28 cellular contexts compared by ENCODE assay signal in genomic region chr7:94578615-94579014, GRCh38.
DNase-seq lines count a peak whose midpoint lies in the region; ATAC-seq and TF ChIP-seq lines count a peak whose summit lies in the region.
"Had no signal": no experiment of that assay in that cellular context is flagged by ENCODE, and none has a peak within 500 bp of the region (broad histone marks: within the 10 kb centered on the region; RNA-seq: fewer than 3 reads in every experiment).

No MANE protein-coding gene starts in this region.

- ATAC-seq in foreskin keratinocyte = no peak
- ATAC-seq in HG02763 (IDR thresholded peaks at IDR 0.05; ENCODE audit: unreplicated experiment) = no peak
- ATAC-seq: activated CD4-positive, CD25-positive, alpha-beta regulatory T cell treated with anti-CD3 and anti-CD28 coated beads, Interleukin-2, amount 50 U/mL, for 24 hours; activated CD8-positive, alpha-beta T cell treated with anti-CD3 and anti-CD28 coated beads for 36 hours; activated naive CD8-positive, alpha-beta T cell treated with anti-CD3 and anti-CD28 coated beads, Interleukin-2, amount 50 U/mL, for 24 hours; naive thymus-derived CD4-positive, alpha-beta T cell; psoas muscle; stimulated activated memory B cell treated with anti-CD40 and anti-IgM and Interleukin-4, amounts not matched to agents 10 μg/mL and 1 μg/mL and 100 μg/mL, for 72 hours had no signal

- no peaks in the 10 kb centered on the region for H3K27me3 ChIP-seq in foreskin keratinocyte
- H3K27me3 ChIP-seq: suprapubic skin had no signal

- H3K4me3 Mint-ChIP-seq in activated naive CD8-positive, alpha-beta T cell treated with anti-CD3 and anti-CD28 coated beads for 36 hours = no peak overlapping the region
- H3K4me3 Mint-ChIP-seq: activated CD8-positive, alpha-beta T cell treated with anti-CD3 and anti-CD28 coated beads for 36 hours; activated naive CD8-positive, alpha-beta T cell treated with anti-CD3 and anti-CD28 coated beads, Interleukin-2, amount 50 U/mL, for 24 hours; H9; naive thymus-derived CD4-positive, alpha-beta T cell; stimulated activated memory B cell treated with anti-CD40 and anti-IgM and Interleukin-4, amounts not matched to agents 10 μg/mL and 1 μg/mL and 100 μg/mL, for 72 hours had no signal

- DNase-seq in A172 (ENCODE audit: low spot score) (peak; percentile 11), HPDE6-E6E7 (ENCODE audit: extremely low spot score) (peak; percentile 4), NCI-H2196 treated with DMSO at 0.1 percent for 48 hours (lab: John Stamatoyannopoulos, UW; ENCODE audit: unreplicated experiment) (peak; percentile 4), foreskin keratinocyte (peak; percentile 13 to 36), AG08396 (ENCODE audit: low spot score) (no peak), NCI-H146 (lab: John Stamatoyannopoulos, UW) (no peak)
- DNase-seq in activated naive CD8-positive, alpha-beta T cell treated with anti-CD3 and anti-CD28 coated beads for 36 hours = no peak
- DNase-seq: activated CD8-positive, alpha-beta T cell treated with anti-CD3 and anti-CD28 coated beads for 36 hours; activated effector memory CD4-positive, alpha-beta T cell treated with anti-CD3 and anti-CD28 coated beads, Interleukin-2, amount 50 U/mL, for 16 hours; activated naive CD8-positive, alpha-beta T cell treated with anti-CD3 and anti-CD28 coated beads, Interleukin-2, amount 50 U/mL, for 24 hours; C1 segment of cervical spinal cord; Caco-2; EL; H9; IMR-90; left ventricle myocardium inferior; naive thymus-derived CD4-positive, alpha-beta T cell; NCI-H1436 treated with DMSO at 0.1 percent for 48 hours; NCI-H774; nucleus accumbens; psoas muscle; SHP77 treated with DMSO at 0.1 percent for 48 hours; stimulated activated CD4-positive, alpha-beta T cell treated with anti-CD3 and anti-CD28 coated beads, Interleukin-2, amount 100 ng/mL, for 48 hours; T-helper 1 cell had no signal

- no peaks in the 10 kb centered on the region for H3K4me1 Mint-ChIP-seq in activated naive CD8-positive, alpha-beta T cell treated with anti-CD3 and anti-CD28 coated beads for 36 hours
- H3K4me1 Mint-ChIP-seq: naive thymus-derived CD4-positive, alpha-beta T cell; stimulated activated memory B cell treated with anti-CD40 and anti-IgM and Interleukin-4, amounts not matched to agents 10 μg/mL and 1 μg/mL and 100 μg/mL, for 72 hours had no signal

- no peak overlapping the region for H3K27ac Mint-ChIP-seq in activated naive CD8-positive, alpha-beta T cell treated with anti-CD3 and anti-CD28 coated beads for 36 hours
- H3K27ac Mint-ChIP-seq: activated CD8-positive, alpha-beta T cell treated with anti-CD3 and anti-CD28 coated beads for 36 hours; activated naive CD8-positive, alpha-beta T cell treated with anti-CD3 and anti-CD28 coated beads, Interleukin-2, amount 50 U/mL, for 24 hours; stimulated activated memory B cell treated with anti-CD40 and anti-IgM and Interleukin-4, amounts not matched to agents 10 μg/mL and 1 μg/mL and 100 μg/mL, for 72 hours had no signal

- no peak overlapping the region for H3K27ac ChIP-seq in foreskin keratinocyte
- H3K27ac ChIP-seq: left ventricle myocardium inferior, psoas muscle, suprapubic skin had no signal

- no peak for TF ChIP-seq CTCF in foreskin keratinocyte (conservative IDR thresholded peaks at IDR 0.05)

- peaks cover 20% of the 10 kb centered on the region for H3K9me3 Mint-ChIP-seq in activated naive CD8-positive, alpha-beta T cell treated with anti-CD3 and anti-CD28 coated beads for 36 hours

- H3K36me3 Mint-ChIP-seq in activated naive CD8-positive, alpha-beta T cell treated with anti-CD3 and anti-CD28 coated beads for 36 hours = peaks cover 56% of the 10 kb centered on the region

- H3K4me1 ChIP-seq in foreskin keratinocyte = no peaks in the 10 kb centered on the region
- H3K4me1 ChIP-seq: left ventricle myocardium inferior, suprapubic skin had no signal

- H3K27me3 Mint-ChIP-seq in activated naive CD8-positive, alpha-beta T cell treated with anti-CD3 and anti-CD28 coated beads for 36 hours = no peaks in the 10 kb centered on the region
- H3K27me3 Mint-ChIP-seq: activated CD8-positive, alpha-beta T cell treated with anti-CD3 and anti-CD28 coated beads for 36 hours; activated naive CD8-positive, alpha-beta T cell treated with anti-CD3 and anti-CD28 coated beads, Interleukin-2, amount 50 U/mL, for 24 hours; naive thymus-derived CD4-positive, alpha-beta T cell; stimulated activated memory B cell treated with anti-CD40 and anti-IgM and Interleukin-4, amounts not matched to agents 10 μg/mL and 1 μg/mL and 100 μg/mL, for 72 hours had no signal

Comparison
In these comparisons a context has a peak if more than half of its experiments do, and no peak if none do; other contexts are left out.
1. DNase-seq: peak in A172 (single experiment), HPDE6-E6E7 (single experiment), NCI-H2196 treated with DMSO at 0.1 percent for 48 hours (single experiment) and foreskin keratinocyte (2 of 2); none in AG08396 (single experiment), activated naive CD8-positive, alpha-beta T cell treated with anti-CD3 and anti-CD28 coated beads for 36 hours (single experiment) and NCI-H146 (single experiment).